31 cellular contexts compared by ENCODE assay signal in genomic region chr2:64349143-64349530, GRCh38.
"Had no signal": no experiment of that assay in that cellular context is flagged by ENCODE, and none has a peak within 500 bp of the region (broad histone marks: within the 10 kb centered on the region; RNA-seq: fewer than 3 reads in every experiment).

No MANE protein-coding gene starts in this region.

- DNase-seq: activated CD4-positive, alpha-beta memory T cell treated with anti-CD3 and anti-CD28 coated beads, Interleukin-2, amount 10 ng/mL, durations not matched to agents 7 days and 5 days; activated CD4-positive, alpha-beta T cell treated with anti-CD3 and anti-CD28 coated beads for 1 hour; activated CD4-positive, alpha-beta T cell treated with anti-CD3 and anti-CD28 coated beads for 48 hours; activated CD4-positive, CD25-positive, alpha-beta regulatory T cell; activated naive CD4-positive, alpha-beta T cell treated with anti-CD3 and anti-CD28 coated beads, Interleukin-2, amount 50 U/mL, for 16 hours; activated naive CD8-positive, alpha-beta T cell treated with anti-CD3 and anti-CD28 coated beads, Interleukin-2, amount 10 ng/mL, durations not matched to agents 7 days and 5 days; activated T-cell treated with anti-CD3 and anti-CD28 coated beads, Interleukin-2, amount 50 U/mL, for 1 hour; activated T-cell treated with anti-CD3 and anti-CD28 coated beads, Interleukin-2, amount 50 U/mL, for 72 hours; amygdala; body of pancreas; NCI-H1105; NCI-H1417 treated with DMSO at 0.1 percent for 48 hours; NCI-H187 treated with DMSO at 0.1 percent for 48 hours; NCI-H2081; NCI-H2171 treated with DMSO at 0.1 percent for 48 hours; NCI-H2227 treated with DMSO at 0.1 percent for 48 hours; NCI-H446; NCI-H510A treated with DMSO at 0.1 percent for 48 hours; NCI-H526 treated with DMSO at 0.1 percent for 48 hours; NCI-H774; PC-9; Right ventricle myocardium superior; T-helper 1 cell; T-helper 2 cell; T-helper 9 cell had no signal

- H3K9me3 Mint-ChIP-seq: activated CD4-positive, alpha-beta memory T cell treated with anti-CD3 and anti-CD28 coated beads, Interleukin-2, amount 10 ng/mL, durations not matched to agents 7 days and 5 days; activated naive CD8-positive, alpha-beta T cell treated with anti-CD3 and anti-CD28 coated beads, Interleukin-2, amount 10 ng/mL, durations not matched to agents 7 days and 5 days; activated T-cell treated with anti-CD3 and anti-CD28 coated beads, Interleukin-2, amount 50 U/mL, for 72 hours; activated T-helper 2 cell treated with anti-CD3 and anti-CD28 coated beads, Interferon-gamma antibody, Interleukin-2, Interleukin-4, amounts not matched to agents 10 μg/mL and 5 μg/mL and 100 μg/mL, durations not matched to agents 14 hours and 24 hours and 36 hours had no signal

- ATAC-seq: activated T-cell treated with anti-CD3 and anti-CD28 coated beads, Interleukin-2, amount 50 U/mL, for 72 hours; body of pancreas had no signal

- H3K27me3 ChIP-seq: ascending aorta, body of pancreas, breast epithelium had no signal

- H3K4me1 Mint-ChIP-seq: activated CD4-positive, alpha-beta memory T cell treated with anti-CD3 and anti-CD28 coated beads, Interleukin-2, amount 10 ng/mL, durations not matched to agents 7 days and 5 days; activated naive CD8-positive, alpha-beta T cell treated with anti-CD3 and anti-CD28 coated beads, Interleukin-2, amount 10 ng/mL, durations not matched to agents 7 days and 5 days had no signal

- H3K36me3 ChIP-seq: ascending aorta, breast epithelium had no signal

- FAIRE-seq: RCC 7860 had no signal

- H3K4me1 ChIP-seq: ascending aorta, body of pancreas, breast epithelium had no signal

- H2AFZ ChIP-seq: PC-9 had no signal

- H3K27ac Mint-ChIP-seq: activated CD4-positive, alpha-beta memory T cell treated with anti-CD3 and anti-CD28 coated beads, Interleukin-2, amount 10 ng/mL, durations not matched to agents 7 days and 5 days; activated naive CD8-positive, alpha-beta T cell treated with anti-CD3 and anti-CD28 coated beads, Interleukin-2, amount 10 ng/mL, durations not matched to agents 7 days and 5 days; activated T-cell treated with anti-CD3 and anti-CD28 coated beads, Interleukin-2, amount 50 U/mL, for 72 hours; activated T-helper 2 cell treated with anti-CD3 and anti-CD28 coated beads, Interferon-gamma antibody, Interleukin-2, Interleukin-4, amounts not matched to agents 10 μg/mL and 5 μg/mL and 100 μg/mL, durations not matched to agents 14 hours and 24 hours and 36 hours had no signal

- H3K4me3 ChIP-seq: ascending aorta, body of pancreas, breast epithelium, PC-9 had no signal

- H3K4me2 ChIP-seq: PC-9 had no signal

- H3K27ac ChIP-seq: ascending aorta, body of pancreas, breast epithelium, PC-9, RWPE1, VCaP had no signal

- H3K36me3 Mint-ChIP-seq: activated naive CD8-positive, alpha-beta T cell treated with anti-CD3 and anti-CD28 coated beads, Interleukin-2, amount 10 ng/mL, durations not matched to agents 7 days and 5 days had no signal

- H3K9me3 ChIP-seq: ascending aorta, body of pancreas, breast epithelium had no signal

- H3K4me3 Mint-ChIP-seq: activated CD4-positive, alpha-beta memory T cell treated with anti-CD3 and anti-CD28 coated beads, Interleukin-2, amount 10 ng/mL, durations not matched to agents 7 days and 5 days; activated naive CD8-positive, alpha-beta T cell treated with anti-CD3 and anti-CD28 coated beads, Interleukin-2, amount 10 ng/mL, durations not matched to agents 7 days and 5 days; activated T-cell treated with anti-CD3 and anti-CD28 coated beads, Interleukin-2, amount 50 U/mL, for 72 hours had no signal
